ENCODE assay signal across 31 cellular contexts in genomic region chr4:136690363-136690762, GRCh38.
DNase-seq lines count a peak whose midpoint lies in the region; ATAC-seq and TF ChIP-seq lines count a peak whose summit lies in the region.
"Had no signal": no experiment of that assay in that cellular context is flagged by ENCODE, and none has a peak within 500 bp of the region (broad histone marks: within the 10 kb centered on the region; RNA-seq: fewer than 3 reads in every experiment).

No MANE protein-coding gene starts in this region.

- no peaks in the 10 kb centered on the region for H3K27me3 ChIP-seq in skeletal muscle satellite cell (ENCODE audit: control insufficient read depth, insufficient read depth, low read length)
- H3K27me3 ChIP-seq in sigmoid colon = no peaks in the 10 kb centered on the region
- H3K27me3 ChIP-seq: cardiac muscle cell had no signal

- TF ChIP-seq EP300 in sigmoid colon (IDR thresholded peaks at IDR 0.05) = no peak

- H3K9me3 ChIP-seq in skeletal muscle satellite cell (replicated peaks; ENCODE audit: low read length) (no peaks in the 10 kb centered on the region), sigmoid colon (no peaks in the 10 kb centered on the region)
- H3K9me3 ChIP-seq: HAP-1 had no signal

- intact Hi-C loops in sigmoid colon (cut with DNase I) = no loop called here

- no peak for TF ChIP-seq CTCF in epithelial cell of esophagus (IDR thresholded peaks at IDR 0.05; ENCODE audit: insufficient read depth, low read depth, low read length, missing control alignments)
- TF ChIP-seq CTCF in sigmoid colon (IDR thresholded peaks at IDR 0.05) = no peak

- WGBS in sigmoid colon, 2 donors = 9 to 46% methylated on average over 1 of the region's 1 CpG

- TF ChIP-seq POLR2A in sigmoid colon (IDR thresholded peaks at IDR 0.05) = no peak

- H3K4me3 ChIP-seq in epithelial cell of esophagus (ENCODE audit: low read length) (no peak overlapping the region), skeletal muscle satellite cell (ENCODE audit: low read length) (no peak overlapping the region), sigmoid colon (no peak overlapping the region)
- H3K4me3 ChIP-seq: cardiac muscle cell, coronary artery, HAP-1, skin epidermis had no signal

- no peak for ATAC-seq in GM19035 (IDR thresholded peaks at IDR 0.05; ENCODE audit: unreplicated experiment)
- ATAC-seq: T-cell had no signal

- H3K36me3 ChIP-seq in skeletal muscle satellite cell (ENCODE audit: insufficient read depth, low read length) (no peaks in the 10 kb centered on the region), sigmoid colon (no peaks in the 10 kb centered on the region)
- H3K36me3 ChIP-seq: cardiac muscle cell, HAP-1 had no signal

- no peak overlapping the region for H3K9ac ChIP-seq in skeletal muscle satellite cell (ENCODE audit: low read depth, low read length)

- peaks cover 10% of the 10 kb centered on the region for H3K4me1 ChIP-seq in skeletal muscle satellite cell (ENCODE audit: control insufficient read depth, insufficient read depth, low read length)
- no peaks in the 10 kb centered on the region for H3K4me1 ChIP-seq in sigmoid colon

- DNase-seq in DMS53 (lab: John Stamatoyannopoulos, UW) (peak; percentile 23), DMS53 treated with DMSO at 0.1 percent for 48 hours (lab: John Stamatoyannopoulos, UW; ENCODE audit: unreplicated experiment) (no peak), RKO (ENCODE audit: low spot score) (peak; percentile 29), epithelial cell of esophagus (ENCODE audit: low read depth) (peak; percentile 36), sigmoid colon (no peak)
- no peak for DNase-seq in stimulated activated CD4-positive, alpha-beta T cell treated with anti-CD3 and anti-CD28 coated beads, Interleukin-2, amount 100 ng/mL, for 48 hours
- DNase-seq: activated B cell treated with CpG ODN at 0.5 μM for 24 hours; activated CD4-positive, alpha-beta T cell treated with anti-CD3 and anti-CD28 coated beads, Interleukin-2, amount 50 U/mL, for 1 hour; activated effector memory CD4-positive, alpha-beta T cell treated with anti-CD3 and anti-CD28 coated beads, Interleukin-2, amount 50 U/mL, for 16 hours; activated T-cell treated with anti-CD3 and anti-CD28 coated beads, Interleukin-2, amount 50 U/mL, for 24 hours; aorta; C1 segment of cervical spinal cord; DMS79 treated with DMSO at 0.1 percent for 48 hours; effector CD8-positive, alpha-beta T cell; glutamatergic neuron; Karpas-422; MV-4-11; NCI-H1436; NCI-H774; nephron progenitor cell; RPMI8226; stimulated activated naive CD4-positive, alpha-beta T cell; T-cell had no signal

- H3K27ac ChIP-seq in sigmoid colon = no peak overlapping the region
- H3K27ac ChIP-seq: 22Rv1, cardiac muscle cell, coronary artery, HL-60, skin epidermis had no signal

- H3K4me2 ChIP-seq in skeletal muscle satellite cell (ENCODE audit: low read length) = peak overlapping the region; percentile 37

Comparison
In these comparisons a context has a peak if more than half of its experiments do, and no peak if none do; other contexts are left out.
1. DNase-seq: peak in DMS53 (single experiment), RKO (single experiment) and epithelial cell of esophagus (single experiment); none in DMS53 treated with DMSO at 0.1 percent for 48 hours (single experiment), sigmoid colon (single experiment) and stimulated activated CD4-positive, alpha-beta T cell treated with anti-CD3 and anti-CD28 coated beads, Interleukin-2, amount 100 ng/mL, for 48 hours (0 of 2).